ENCODE assay signal across 25 cellular contexts in genomic region chr2:4693266-4693665, GRCh38.
DNase-seq lines count a peak whose midpoint lies in the region; ATAC-seq, FAIRE-seq and TF ChIP-seq lines count a peak whose summit lies in the region.
"Had no signal": no experiment of that assay in that cellular context is flagged by ENCODE, and none has a peak within 500 bp of the region (broad histone marks: within the 10 kb centered on the region; RNA-seq: fewer than 3 reads in every experiment).

No MANE protein-coding gene starts in this region.

- H3K36me3 ChIP-seq in astrocyte (ENCODE audit: insufficient read depth, low read length) = no peaks in the 10 kb centered on the region
- H3K36me3 ChIP-seq in left lung = no peaks in the 10 kb centered on the region
- H3K36me3 ChIP-seq in osteoblast (ENCODE audit: insufficient read depth, low read length) = no peaks in the 10 kb centered on the region
- H3K36me3 ChIP-seq: pancreas had no signal

- H3K9me3 Mint-ChIP-seq in astrocyte (ENCODE audit: unreplicated experiment) (no peaks in the 10 kb centered on the region), HFFc6 (peaks cover 59% of the 10 kb centered on the region)
- H3K9me3 Mint-ChIP-seq: activated CD4-positive, alpha-beta T cell treated with anti-CD3 and anti-CD28 coated beads, Interleukin-2, amount 10 ng/mL, durations not matched to agents 24 days and 14 days had no signal

- TF ChIP-seq CTCF in astrocyte (IDR thresholded peaks at IDR 0.05; ENCODE audit: insufficient read depth, low read depth, low read length) (no peak), left lung (IDR thresholded peaks at IDR 0.05) (no peak), osteoblast (IDR thresholded peaks at IDR 0.05; ENCODE audit: extremely low read depth, low read depth, low read length) (no peak), HFFc6 (IDR thresholded peaks at IDR 0.05) (no peak)

- in situ Hi-C loops in KBM-7 (cut with MboI; ENCODE audit: low pct_unique_long_range_greater_than_20kb, low sequenced_read_pairs) = no loop called here

- H3K27me3 ChIP-seq in astrocyte (ENCODE audit: insufficient read depth, low read length) (no peaks in the 10 kb centered on the region), left lung (no peaks in the 10 kb centered on the region), osteoblast (ENCODE audit: insufficient read depth, low read length) (no peaks in the 10 kb centered on the region)
- H3K27me3 ChIP-seq: pancreas had no signal

- H4K20me1 ChIP-seq in astrocyte (ENCODE audit: insufficient read depth, low read length) (no peaks in the 10 kb centered on the region), osteoblast (ENCODE audit: insufficient read depth, low read length) (no peaks in the 10 kb centered on the region)

- H3K4me1 Mint-ChIP-seq in astrocyte (ENCODE audit: low read depth, unreplicated experiment) (peaks cover 3% of the 10 kb centered on the region), HFFc6 (ENCODE audit: low read depth) (no peaks in the 10 kb centered on the region)
- H3K4me1 Mint-ChIP-seq: activated CD4-positive, alpha-beta T cell treated with anti-CD3 and anti-CD28 coated beads, Interleukin-2, amount 10 ng/mL, durations not matched to agents 24 days and 14 days; activated naive CD8-positive, alpha-beta T cell treated with anti-CD3 and anti-CD28 coated beads, Interleukin-2, amount 10 ng/mL, durations not matched to agents 7 days and 5 days; stimulated activated naive B cell treated with anti-CD40 and anti-IgM and Interleukin-4, amounts not matched to agents 10 μg/mL and 1 μg/mL and 100 μg/mL, for 72 hours had no signal

- H3K4me2 ChIP-seq in astrocyte (ENCODE audit: low read length) (no peak overlapping the region), osteoblast (ENCODE audit: insufficient read depth, low read length) (no peak overlapping the region)

- H3K27ac ChIP-seq in astrocyte (ENCODE audit: low read depth, low read length) (peak overlapping the region; percentile 7), left lung (no peak overlapping the region), osteoblast (ENCODE audit: low read depth, low read length) (no peak overlapping the region)
- H3K27ac ChIP-seq: pancreas had no signal

- H3K79me2 ChIP-seq in astrocyte (ENCODE audit: insufficient read depth, low read length) = no peaks in the 10 kb centered on the region
- H3K79me2 ChIP-seq in osteoblast (ENCODE audit: insufficient read depth, low read length) = no peaks in the 10 kb centered on the region

- no peaks in the 10 kb centered on the region for H3K9me3 ChIP-seq in astrocyte (ENCODE audit: insufficient read depth, low read depth, low read length)
- H3K9me3 ChIP-seq in left lung = no peaks in the 10 kb centered on the region
- no peaks in the 10 kb centered on the region for H3K9me3 ChIP-seq in osteoblast (ENCODE audit: low read depth, low read length)
- H3K9me3 ChIP-seq: pancreas had no signal

- ATAC-seq in left lung (peak; percentile 31), GM18870 (IDR thresholded peaks at IDR 0.05; ENCODE audit: unreplicated experiment) (no peak)
- ATAC-seq: Right ventricle myocardium inferior; stimulated activated naive B cell treated with anti-CD40 and anti-IgM and Interleukin-4, amounts not matched to agents 10 μg/mL and 1 μg/mL and 100 μg/mL, for 72 hours had no signal

- H3K4me3 ChIP-seq in astrocyte (ENCODE audit: insufficient read depth, low read depth, low read length) (no peak overlapping the region), left lung (no peak overlapping the region), osteoblast (ENCODE audit: insufficient read depth, low read length) (no peak overlapping the region)
- H3K4me3 ChIP-seq: lung, pancreas had no signal

- no peak overlapping the region for H3K9ac ChIP-seq in astrocyte (ENCODE audit: low read length)

- H3K4me3 Mint-ChIP-seq in astrocyte (ENCODE audit: unreplicated experiment) = no peak overlapping the region
- no peak overlapping the region for H3K4me3 Mint-ChIP-seq in HFFc6
- H3K4me3 Mint-ChIP-seq: activated CD4-positive, alpha-beta T cell treated with anti-CD3 and anti-CD28 coated beads, Interleukin-2, amount 10 ng/mL, durations not matched to agents 24 days and 14 days; activated naive CD8-positive, alpha-beta T cell treated with anti-CD3 and anti-CD28 coated beads, Interleukin-2, amount 10 ng/mL, durations not matched to agents 7 days and 5 days; brain; stimulated activated naive B cell treated with anti-CD40 and anti-IgM and Interleukin-4, amounts not matched to agents 10 μg/mL and 1 μg/mL and 100 μg/mL, for 72 hours had no signal

- peak; percentile 73 for DNase-seq in A172 (ENCODE audit: low spot score)
- peak; percentile 2 for DNase-seq in KBM-7
- DNase-seq in astrocyte (ENCODE audit: low read depth) = no peak
- DNase-seq in left lung = no peak
- DNase-seq in osteoblast (ENCODE audit: insufficient read length, low spot score, missing footprints) = no peak
- no peak for DNase-seq in HFFc6
- DNase-seq in activated T-cell treated with anti-CD3 and anti-CD28 coated beads, Interleukin-2, amount 50 U/mL, for 48 hours = no peak
- DNase-seq: activated CD4-positive, alpha-beta T cell treated with anti-CD3 and anti-CD28 coated beads, Interleukin-2, amount 10 ng/mL, durations not matched to agents 24 days and 14 days; activated naive CD8-positive, alpha-beta T cell treated with anti-CD3 and anti-CD28 coated beads, Interleukin-2, amount 10 ng/mL, durations not matched to agents 7 days and 5 days; C1 segment of cervical spinal cord; cortex of kidney; Karpas-422; NCI-H1417 treated with DMSO at 0.1 percent for 48 hours; NCI-H526; pancreas; stimulated activated naive B cell treated with anti-CD40 and anti-IgM and Interleukin-4, amounts not matched to agents 10 μg/mL and 1 μg/mL and 100 μg/mL, for 72 hours; SW 1271 had no signal

- FAIRE-seq in astrocyte (lab: Jason Lieb, UNC) = no peak
- FAIRE-seq: D721Med, endometrium, GM18507, pancreas had no signal

- H3K36me3 Mint-ChIP-seq in astrocyte (ENCODE audit: low read depth, unreplicated experiment) (no peaks in the 10 kb centered on the region), HFFc6 (ENCODE audit: low read depth) (no peaks in the 10 kb centered on the region; the same call in 1 of the 2 replicates)
- H3K36me3 Mint-ChIP-seq: activated naive CD8-positive, alpha-beta T cell treated with anti-CD3 and anti-CD28 coated beads, Interleukin-2, amount 10 ng/mL, durations not matched to agents 7 days and 5 days; brain; stimulated activated naive B cell treated with anti-CD40 and anti-IgM and Interleukin-4, amounts not matched to agents 10 μg/mL and 1 μg/mL and 100 μg/mL, for 72 hours had no signal

- H2AFZ ChIP-seq in astrocyte (ENCODE audit: low read depth, low read length) (no peak overlapping the region), osteoblast (ENCODE audit: low read length) (no peak overlapping the region)

- H3K4me1 ChIP-seq in astrocyte (ENCODE audit: insufficient read depth, low read length) = no peaks in the 10 kb centered on the region
- H3K4me1 ChIP-seq in left lung = no peaks in the 10 kb centered on the region
- H3K4me1 ChIP-seq in osteoblast (ENCODE audit: insufficient read depth, low read length) = no peaks in the 10 kb centered on the region
- H3K4me1 ChIP-seq: pancreas had no signal

- no peak overlapping the region for H3K27ac Mint-ChIP-seq in astrocyte (ENCODE audit: unreplicated experiment)
- H3K27ac Mint-ChIP-seq in HFFc6 = no peak overlapping the region
- H3K27ac Mint-ChIP-seq: activated CD4-positive, alpha-beta T cell treated with anti-CD3 and anti-CD28 coated beads, Interleukin-2, amount 10 ng/mL, durations not matched to agents 24 days and 14 days; activated naive CD8-positive, alpha-beta T cell treated with anti-CD3 and anti-CD28 coated beads, Interleukin-2, amount 10 ng/mL, durations not matched to agents 7 days and 5 days; activated T-helper 2 cell treated with anti-CD3 and anti-CD28 coated beads, Interferon-gamma antibody, Interleukin-2, Interleukin-4, amounts not matched to agents 10 μg/mL and 5 μg/mL and 100 μg/mL, durations not matched to agents 14 hours and 24 hours and 36 hours; brain; stimulated activated naive B cell treated with anti-CD40 and anti-IgM and Interleukin-4, amounts not matched to agents 10 μg/mL and 1 μg/mL and 100 μg/mL, for 72 hours had no signal

- H3K27me3 Mint-ChIP-seq in astrocyte (ENCODE audit: low read depth, unreplicated experiment) = no peaks in the 10 kb centered on the region
- H3K27me3 Mint-ChIP-seq in HFFc6 (ENCODE audit: insufficient read depth) = peaks cover 2% of the 10 kb centered on the region; the same call in 1 of the 2 replicates
- H3K27me3 Mint-ChIP-seq: activated CD4-positive, alpha-beta T cell treated with anti-CD3 and anti-CD28 coated beads, Interleukin-2, amount 10 ng/mL, durations not matched to agents 24 days and 14 days; activated naive CD8-positive, alpha-beta T cell treated with anti-CD3 and anti-CD28 coated beads, Interleukin-2, amount 10 ng/mL, durations not matched to agents 7 days and 5 days; stimulated activated naive B cell treated with anti-CD40 and anti-IgM and Interleukin-4, amounts not matched to agents 10 μg/mL and 1 μg/mL and 100 μg/mL, for 72 hours had no signal

- intact Hi-C loops in left lung (cut with DNase I) = no loop called here

Comparison
In these comparisons a context has a peak if more than half of its experiments do, and no peak if none do; other contexts are left out.
1. DNase-seq: peak in A172 (single experiment) and KBM-7 (single experiment); none in astrocyte (single experiment), left lung (0 of 2), osteoblast (single experiment), HFFc6 (single experiment) and activated T-cell treated with anti-CD3 and anti-CD28 coated beads, Interleukin-2, amount 50 U/mL, for 48 hours (0 of 2).